Comparison of ENCODE assay signal across 24 cellular contexts in the genomic region with DNA sequence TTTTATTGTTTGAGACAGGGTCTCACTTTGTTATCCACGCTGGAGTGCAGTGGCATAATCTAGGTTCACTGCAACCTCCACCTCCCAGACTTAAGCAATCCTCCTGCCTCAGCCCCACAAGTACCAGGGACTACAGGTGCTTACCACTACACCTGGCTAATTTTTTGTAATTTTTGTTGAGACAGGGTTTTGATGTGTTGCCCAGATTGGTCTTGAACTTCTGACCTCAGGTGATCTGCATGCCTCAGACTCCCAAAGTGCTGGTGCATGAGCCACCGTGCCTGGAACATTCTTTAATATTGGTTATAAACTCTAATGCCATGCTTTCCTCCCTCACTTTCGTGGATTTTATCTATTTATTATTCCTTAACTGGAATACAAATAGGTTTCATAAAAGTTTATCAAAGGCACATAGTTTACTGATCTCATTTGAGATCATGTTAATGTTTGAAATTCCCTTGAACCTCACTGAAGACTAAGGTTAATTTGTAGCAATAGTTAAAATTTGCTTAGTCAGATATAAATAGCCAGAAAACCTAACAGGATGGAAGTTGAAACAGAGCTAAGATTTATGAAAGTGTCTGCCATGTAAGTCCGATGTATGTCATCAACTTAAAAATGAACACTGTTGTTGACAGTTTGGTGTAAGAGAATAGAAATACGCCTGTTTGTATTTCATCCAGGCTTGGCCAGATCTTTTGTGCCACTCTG. TPM values are rescaled to one million over a fixed set of nuclear protein-coding genes. Genes with fewer than 3 reads are reported as not detected.
DNase-seq lines count a peak whose midpoint lies in the region; ATAC-seq and TF ChIP-seq lines count a peak whose summit lies in the region.
"Had no signal": no experiment of that assay in that cellular context is flagged by ENCODE, and none has a peak within 500 bp of the region (broad histone marks: within the 10 kb centered on the region; RNA-seq: fewer than 3 reads in every experiment).

No MANE protein-coding gene starts in this region.

- H3K4me2 ChIP-seq in Karpas-422 (ENCODE audit: low read depth, low read length, poor library complexity, severe bottlenecking) = no peak overlapping the region

- H3K36me3 ChIP-seq in CD8-positive, alpha-beta memory T cell (ENCODE audit: insufficient read depth, low read length) = peaks cover 15% of the 10 kb centered on the region
- H3K36me3 ChIP-seq in Karpas-422 (ENCODE audit: insufficient read depth, low read length) = peaks cover 38% of the 10 kb centered on the region
- H3K36me3 ChIP-seq: prostate gland had no signal

- peak overlapping the region in 1 of 7 donors; percentile 41 for H3K4me3 Mint-ChIP-seq in CD8-positive, alpha-beta memory T cell
- no peak overlapping the region for H3K4me3 Mint-ChIP-seq in endothelial cell (ENCODE audit: unreplicated experiment)
- H3K4me3 Mint-ChIP-seq in nephron progenitor cell = no peak overlapping the region
- H3K4me3 Mint-ChIP-seq: activated CD8-positive, alpha-beta memory T cell treated with anti-CD3 and anti-CD28 coated beads, Interleukin-2, amount 10 ng/mL, durations not matched to agents 7 days and 5 days; activated T-cell treated with anti-CD3 and anti-CD28 coated beads, Interleukin-2, amount 50 U/mL, for 72 hours; H9 had no signal

- H3K36me3 Mint-ChIP-seq in CD8-positive, alpha-beta memory T cell = peaks cover 0 to 60% (median 6%) of the 10 kb centered on the region in 3 donors
- H3K36me3 Mint-ChIP-seq in endothelial cell (ENCODE audit: low read depth, unreplicated experiment) = peaks cover 7% of the 10 kb centered on the region
- peaks cover 49% of the 10 kb centered on the region for H3K36me3 Mint-ChIP-seq in nephron progenitor cell (ENCODE audit: low read depth)

- peaks cover 8 to 33% (median 9%) of the 10 kb centered on the region in 3 donors for H3K4me1 Mint-ChIP-seq in CD8-positive, alpha-beta memory T cell
- H3K4me1 Mint-ChIP-seq in endothelial cell (ENCODE audit: unreplicated experiment) (peaks cover 8% of the 10 kb centered on the region), nephron progenitor cell (no peaks in the 10 kb centered on the region)
- H3K4me1 Mint-ChIP-seq: H9 had no signal

- no peaks in the 10 kb centered on the region for H3K9me3 Mint-ChIP-seq in CD8-positive, alpha-beta memory T cell
- H3K9me3 Mint-ChIP-seq in endothelial cell (ENCODE audit: unreplicated experiment) = no peaks in the 10 kb centered on the region
- no peaks in the 10 kb centered on the region for H3K9me3 Mint-ChIP-seq in nephron progenitor cell
- H3K9me3 Mint-ChIP-seq: activated T-cell treated with anti-CD3 and anti-CD28 coated beads, Interleukin-2, amount 50 U/mL, for 72 hours; H9 had no signal

- POLR2A ChIA-PET in CD8-positive, alpha-beta memory T cell (lab: Charles Lee) = no interaction called here
- POLR2A ChIA-PET in RWPE1 (lab: Yijun Ruan, JAX; ENCODE audit: low non-redundant PET) = no interaction called here

- peak overlapping the region in 5 of 8 donors; percentile 13 to 50 (median 45) for H3K27ac Mint-ChIP-seq in CD8-positive, alpha-beta memory T cell
- H3K27ac Mint-ChIP-seq in endothelial cell (ENCODE audit: unreplicated experiment) (peak overlapping the region; percentile 75), nephron progenitor cell (peak overlapping the region; percentile 42)
- H3K27ac Mint-ChIP-seq: activated CD8-positive, alpha-beta memory T cell treated with anti-CD3 and anti-CD28 coated beads, Interleukin-2, amount 10 ng/mL, durations not matched to agents 7 days and 5 days had no signal

- no peak for TF ChIP-seq CTCF in RWPE1 (conservative IDR thresholded peaks at IDR 0.05; ENCODE audit: low read depth)
- no peak for TF ChIP-seq CTCF in endothelial cell (IDR thresholded peaks at IDR 0.05; ENCODE audit: unreplicated experiment)
- TF ChIP-seq CTCF in nephron progenitor cell (IDR thresholded peaks at IDR 0.05) = no peak

- H3K9me2 ChIP-seq in Karpas-422 (replicated peaks; ENCODE audit: insufficient read depth, low read length) = no peaks in the 10 kb centered on the region

- H3K9me3 ChIP-seq in CD8-positive, alpha-beta memory T cell (ENCODE audit: low read length) = no peaks in the 10 kb centered on the region
- no peaks in the 10 kb centered on the region for H3K9me3 ChIP-seq in Karpas-422 (ENCODE audit: low read length)
- H3K9me3 ChIP-seq: left ventricle myocardium inferior, prostate gland, tibial artery had no signal

- H3K27me3 Mint-ChIP-seq in CD8-positive, alpha-beta memory T cell = no peaks in the 10 kb centered on the region
- H3K27me3 Mint-ChIP-seq in endothelial cell (ENCODE audit: unreplicated experiment) (no peaks in the 10 kb centered on the region), nephron progenitor cell (ENCODE audit: low read depth, poor library complexity) (no peaks in the 10 kb centered on the region)
- H3K27me3 Mint-ChIP-seq: activated CD8-positive, alpha-beta memory T cell treated with anti-CD3 and anti-CD28 coated beads, Interleukin-2, amount 10 ng/mL, durations not matched to agents 7 days and 5 days had no signal

- no peak overlapping the region for H3K9ac ChIP-seq in Karpas-422 (ENCODE audit: low read length)

- no peak overlapping the region for H2AFZ ChIP-seq in Karpas-422 (ENCODE audit: low read length)

- no peaks in the 10 kb centered on the region for H3K27me3 ChIP-seq in CD8-positive, alpha-beta memory T cell (ENCODE audit: insufficient read depth, low read length, poor library complexity, severe bottlenecking)
- no peaks in the 10 kb centered on the region for H3K27me3 ChIP-seq in Karpas-422 (ENCODE audit: low read length)
- H3K27me3 ChIP-seq: tibial artery had no signal

- no peaks in the 10 kb centered on the region for H4K20me1 ChIP-seq in Karpas-422 (ENCODE audit: insufficient read depth, low read depth, low read length)

- H3K27ac ChIP-seq in CD8-positive, alpha-beta memory T cell (ENCODE audit: low read depth, low read length) = no peak overlapping the region
- H3K27ac ChIP-seq in RWPE1 = peak overlapping the region; percentile 11; the same call in 1 of the 2 replicates
- no peak overlapping the region for H3K27ac ChIP-seq in Karpas-422 (ENCODE audit: low read length)
- H3K27ac ChIP-seq: HL-60, left ventricle myocardium inferior, prostate gland, tibial artery had no signal

- no peak for ATAC-seq in HG03097 (IDR thresholded peaks at IDR 0.05; ENCODE audit: low FRiP score, unreplicated experiment)
- ATAC-seq: activated CD8-positive, alpha-beta memory T cell treated with anti-CD3 and anti-CD28 coated beads, Interleukin-2, amount 10 ng/mL, durations not matched to agents 7 days and 5 days; activated T-cell treated with anti-CD3 and anti-CD28 coated beads, Interleukin-2, amount 50 U/mL, for 72 hours; sciatic nerve had no signal

- CTCF ChIA-PET in CD8-positive, alpha-beta memory T cell (lab: Charles Lee) = interaction anchor here (1.0 to 1.8 kb wide), 2 partner anchors 64 to 304 kb away, joined by 4 to 6 read pairs; no protein-coding TSS in a partner anchor
- CTCF ChIA-PET in RWPE1 (lab: Yijun Ruan, JAX) = no interaction called here

- DNase-seq in CD8-positive, alpha-beta memory T cell = no peak
- DNase-seq in RWPE1 (ENCODE audit: low spot score) = no peak
- no peak for DNase-seq in endothelial cell (ENCODE audit: low spot score)
- DNase-seq in nephron progenitor cell = no peak
- DNase-seq in Karpas-422 = no peak
- no peak for DNase-seq in NCI-H82 (lab: John Stamatoyannopoulos, UW)
- DNase-seq: activated CD4-positive, alpha-beta T cell treated with anti-CD3 and anti-CD28 coated beads, Interleukin-2, amount 50 U/mL, for 1 hour; activated CD8-positive, alpha-beta memory T cell treated with anti-CD3 and anti-CD28 coated beads, Interleukin-2, amount 10 ng/mL, durations not matched to agents 7 days and 5 days; activated naive CD4-positive, alpha-beta T cell treated with Interleukin-2 at 50 U/mL for 16 hours; activated T-cell treated with anti-CD3 and anti-CD28 coated beads, Interleukin-2, amount 50 U/mL, for 72 hours; erythroblast; H9; left ventricle myocardium inferior; NCI-H2029 treated with DMSO at 0.1 percent for 48 hours; NCI-H526 treated with DMSO at 0.1 percent for 48 hours; nucleus accumbens; stimulated activated CD8-positive, alpha-beta memory T cell treated with anti-CD3 and anti-CD28 coated beads, Interleukin-4, amount 100 ng/mL, for 48 hours; SW 1271; T-helper 9 cell; tibial artery had no signal

- H3K4me3 ChIP-seq in CD8-positive, alpha-beta memory T cell (ENCODE audit: low read length) = no peak overlapping the region
- H3K4me3 ChIP-seq in Karpas-422 (ENCODE audit: low read length) = no peak overlapping the region
- H3K4me3 ChIP-seq: left ventricle myocardium inferior, prostate gland, tibial artery had no signal

- H3K4me1 ChIP-seq in CD8-positive, alpha-beta memory T cell (ENCODE audit: insufficient read depth, low read length) = no peaks in the 10 kb centered on the region
- H3K4me1 ChIP-seq in Karpas-422 (ENCODE audit: low read length) = no peaks in the 10 kb centered on the region
- H3K4me1 ChIP-seq: prostate gland, tibial artery had no signal

- H3K79me2 ChIP-seq in Karpas-422 (ENCODE audit: low read length) = peaks cover 84% of the 10 kb centered on the region

RNA-seq across cellular contexts. Expression of gene KDM2A, which starts 27.6 kb away (rescaled TPM):
- total RNA-seq in CD8-positive, alpha-beta memory T cell = 100 to 1,000 TPM; 101 to 107 TPM
- polyA plus RNA-seq in CD8-positive, alpha-beta memory T cell = 20.4 TPM
- 76.9 TPM for total RNA-seq in endothelial cell (ENCODE audit: unreplicated experiment)
- 44.7 and 55.8 TPM in 2 replicates for total RNA-seq in Karpas-422 (2014; rRNA removed; shearing (Covaris generic); ENCODE audit: low replicate concordance)
